ENCODE assay signal across 22 cellular contexts in the genomic region with DNA sequence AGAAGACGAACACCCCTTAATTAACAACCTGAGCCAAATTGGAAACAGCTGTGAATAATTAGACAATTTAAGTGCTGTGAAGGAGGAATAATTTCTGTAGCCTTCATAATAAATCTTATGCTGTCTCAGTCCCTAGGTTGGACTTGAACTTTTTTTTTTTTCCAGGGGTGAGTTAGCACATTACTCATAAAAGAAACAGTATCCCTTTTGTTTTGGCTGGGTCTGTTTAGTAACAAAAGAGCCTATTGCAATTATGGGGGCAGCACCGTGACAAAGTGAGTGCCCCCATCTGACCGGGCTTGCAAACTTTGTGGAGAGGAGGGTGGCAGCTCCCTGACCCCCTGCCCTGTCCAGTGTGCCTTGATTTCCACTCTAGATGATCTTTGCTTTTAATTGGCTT.
A peak's percentile ranks its signal among the peaks of the same experiment; 100 is the strongest.
DNase-seq lines count a peak whose midpoint lies in the region; TF ChIP-seq lines count a peak whose summit lies in the region.
"Had no signal": no experiment of that assay in that cellular context is flagged by ENCODE, and none has a peak within 500 bp of the region (broad histone marks: within the 10 kb centered on the region; RNA-seq: fewer than 3 reads in every experiment).

No MANE protein-coding gene starts in this region.

- in situ Hi-C loops in mammary epithelial cell (cut with MboI; ENCODE audit: low sequenced_read_pairs in 2 of 2): no loop called here

- H3K9ac ChIP-seq in mammary epithelial cell (ENCODE audit: insufficient read depth, low read length): no peak overlapping the region

- H3K79me2 ChIP-seq in mammary epithelial cell (ENCODE audit: insufficient read depth, low read length) (no peaks in the 10 kb centered on the region), osteoblast (ENCODE audit: insufficient read depth, low read length) (no peaks in the 10 kb centered on the region)

- intact Hi-C loops in mammary epithelial cell (cut with micrococcal nuclease): loop anchor here (10.0 kb wide), 1 partner anchor 235 kb away; no protein-coding TSS in a partner anchor

- H3K9me3 ChIP-seq in HEK293 (ENCODE audit: control insufficient read depth, insufficient read depth, low read depth, low read length) (no peaks in the 10 kb centered on the region), mammary epithelial cell (replicated peaks; ENCODE audit: insufficient read depth, low read length) (no peaks in the 10 kb centered on the region), osteoblast (ENCODE audit: low read depth, low read length) (no peaks in the 10 kb centered on the region)
- H3K9me3 ChIP-seq: HAP-1 had no signal

- no peak overlapping the region for H3K4me2 ChIP-seq in mammary epithelial cell (ENCODE audit: insufficient read depth, low read depth, low read length)
- no peak overlapping the region for H3K4me2 ChIP-seq in osteoblast (ENCODE audit: insufficient read depth, low read length)
- H3K4me2 ChIP-seq: A549 had no signal

- TF ChIP-seq CTCF in HEK293 (tag by site-specific recombination; IDR thresholded peaks at IDR 0.05) (no peak), mammary epithelial cell (conservative IDR thresholded peaks at IDR 0.05 in 1 of 2, IDR thresholded peaks at IDR 0.05 in 1 of 2; ENCODE audit: extremely low read depth in 1 of 2, insufficient read depth in 1 of 2, low read depth in 1 of 2, low read length in 2 of 2) (no peak), osteoblast (IDR thresholded peaks at IDR 0.05; ENCODE audit: extremely low read depth, low read depth, low read length) (no peak)

- WGBS in mammary epithelial cell (ENCODE audit: low coverage, missing lambda C conversion rate): 14% methylated on average over 3 of the region's 3 CpGs

- H2AFZ ChIP-seq in mammary epithelial cell (ENCODE audit: low read depth, low read length) (no peak overlapping the region), osteoblast (ENCODE audit: low read length) (no peak overlapping the region)

- H3K36me3 ChIP-seq in HEK293 (ENCODE audit: control insufficient read depth in 2 of 2, insufficient read depth in 1 of 2, low read length in 2 of 2): no peaks in the 10 kb centered on the region
- no peaks in the 10 kb centered on the region for H3K36me3 ChIP-seq in mammary epithelial cell (ENCODE audit: insufficient read depth, low read length)
- H3K36me3 ChIP-seq in osteoblast (ENCODE audit: insufficient read depth, low read length): no peaks in the 10 kb centered on the region
- H3K36me3 ChIP-seq: HAP-1 had no signal

- dilution Hi-C loops in mammary epithelial cell (cut with HindIII; ENCODE audit: low sequenced_read_pairs): no loop called here

- no peak overlapping the region for H3K27ac ChIP-seq in HEK293 (ENCODE audit: extremely low read depth, low read depth, low read length)
- H3K27ac ChIP-seq in mammary epithelial cell (ENCODE audit: insufficient read depth, low read depth, low read length): no peak overlapping the region
- no peak overlapping the region for H3K27ac ChIP-seq in osteoblast (ENCODE audit: low read depth, low read length)
- H3K27ac ChIP-seq: A549, C4-2B, RWPE1 had no signal

- POLR2A ChIA-PET in HEK293 (lab: Yijun Ruan, JAX): no interaction called here

- no TSS peak for BruUV-seq in mammary epithelial cell (replicated peaks; lab: Mats Ljungman, UMichigan)

- DNase-seq in COR-L47 (lab: John Stamatoyannopoulos, UW) (peak; percentile 48), mammary epithelial cell (peak; percentile 38), left kidney (ENCODE audit: low read depth, low spot score) (peak; percentile 44), germinal center (ENCODE audit: low spot score) (no peak), NCI-H526 treated with DMSO at 0.1 percent for 48 hours (lab: John Stamatoyannopoulos, UW) (no peak), osteoblast (ENCODE audit: insufficient read length, low spot score, missing footprints) (no peak)
- DNase-seq: DMS53, GOT3, NCI-H1092, NCI-H1436 treated with DMSO at 0.1 percent for 48 hours, NCI-H187 treated with DMSO at 0.1 percent for 48 hours, NCI-H2171 treated with DMSO at 0.1 percent for 48 hours, NCI-H345, NCI-H510A treated with DMSO at 0.1 percent for 48 hours, NCI-H774, SHP77 treated with DMSO at 0.1 percent for 48 hours, SW 1271 had no signal

- H3K27me3 ChIP-seq in mammary epithelial cell (ENCODE audit: insufficient read depth, low read length) (no peaks in the 10 kb centered on the region), osteoblast (ENCODE audit: insufficient read depth, low read length) (peaks cover 2% of the 10 kb centered on the region)

- CTCF ChIA-PET in HEK293 (lab: Yijun Ruan, JAX) (no interaction called here), mammary epithelial cell (lab: Charles Lee; ENCODE audit: low non-redundant PET) (no interaction called here)

- H4K20me1 ChIP-seq in mammary epithelial cell (ENCODE audit: insufficient read depth, low read length) (no peaks in the 10 kb centered on the region), osteoblast (ENCODE audit: insufficient read depth, low read length) (no peaks in the 10 kb centered on the region)

- no peaks in the 10 kb centered on the region for H3K4me1 ChIP-seq in HEK293 (ENCODE audit: control insufficient read depth, insufficient read depth, low read length)
- peaks cover 4% of the 10 kb centered on the region for H3K4me1 ChIP-seq in mammary epithelial cell (ENCODE audit: insufficient read depth, low read length)
- H3K4me1 ChIP-seq in osteoblast (ENCODE audit: insufficient read depth, low read length): no peaks in the 10 kb centered on the region
- H3K4me1 ChIP-seq: A549, HAP-1 had no signal

- H3K4me3 ChIP-seq in HEK293 (ENCODE audit: low read depth, low read length) (no peak overlapping the region), mammary epithelial cell (replicated peaks in 1 of 3; ENCODE audit: insufficient read depth in 1 of 3, low read depth in 2 of 3, low read length in 3 of 3) (no peak overlapping the region), osteoblast (ENCODE audit: insufficient read depth, low read length) (no peak overlapping the region)
- H3K4me3 ChIP-seq: A549, HAP-1 had no signal

TF ChIP-seq in HEK293, 187 proteins besides CTCF, POLR2A, EP300 and RAD21:
- TF ChIP-seq KLF16 (tag by site-specific recombination; IDR thresholded peaks at IDR 0.05) (no peak), SP7 (tag by site-specific recombination; IDR thresholded peaks at IDR 0.05) (peak; percentile 26; the same call in 1 of the 2 replicates)
TF ChIP-seq in HEK293: peak in this region for 1.

Comparison
In these comparisons a context has a peak if more than half of its experiments do, and no peak if none do; other contexts are left out.
1. DNase-seq: peak in COR-L47 (single experiment), mammary epithelial cell (single experiment) and left kidney (single experiment); none in germinal center (single experiment), NCI-H526 treated with DMSO at 0.1 percent for 48 hours (single experiment) and osteoblast (single experiment).